ENCODE assay signal across 9 cellular contexts in genomic region chr3:126607214-126607908, GRCh38. TPM values are rescaled to one million over a fixed set of nuclear protein-coding genes. Genes with fewer than 3 reads are reported as not detected.
DNase-seq lines count a peak whose midpoint lies in the region; ATAC-seq and FAIRE-seq lines count a peak whose summit lies in the region.
"Had no signal": no experiment of that assay in that cellular context is flagged by ENCODE, and none has a peak within 500 bp of the region (broad histone marks: within the 10 kb centered on the region; RNA-seq: fewer than 3 reads in every experiment).

No MANE protein-coding gene starts in this region.

- no peak overlapping the region for H3K27ac Mint-ChIP-seq in T-cell

- FAIRE-seq in urothelium cell line (lab: Jason Lieb, UNC), result peak; percentile 59

- H3K4me1 Mint-ChIP-seq in T-cell, result peaks cover 3 to 5% (median 4%) of the 10 kb centered on the region in 3 donors

- H3K27me3 Mint-ChIP-seq in T-cell, result peaks cover 0 to 4% of the 10 kb centered on the region in 2 donors

- H3K9me3 Mint-ChIP-seq in T-cell, result no peaks in the 10 kb centered on the region

- POLR2A ChIA-PET in T-cell (lab: Charles Lee), result no interaction called here

- ATAC-seq in T-cell (replicated peaks in 1 of 4), result peak in 3 of 4 experiments; percentile 42 to 75 (median 63)
- no peak for ATAC-seq in GM21576 (IDR thresholded peaks at IDR 0.05; ENCODE audit: unreplicated experiment)
- no peak for ATAC-seq in GM18873 (IDR thresholded peaks at IDR 0.05; ENCODE audit: low FRiP score, unreplicated experiment)

- H3K36me3 Mint-ChIP-seq in T-cell, result peaks cover 14% of the 10 kb centered on the region

- CTCF ChIA-PET in T-cell (lab: Charles Lee), result interaction anchor here in 1 of 2 donors (0.9 to 1.1 kb wide), 2 partner anchors 9 to 85 kb away, joined by 3 to 4 read pairs; no protein-coding TSS in a partner anchor

- H3K4me3 Mint-ChIP-seq in T-cell, result no peak overlapping the region

- peak; percentile 17 for DNase-seq in stimulated activated CD4-positive, alpha-beta T cell treated with anti-CD3 and anti-CD28 coated beads, Interleukin-1b, Interleukin-23, amount 100 ng/mL, for 48 hours
- DNase-seq in stimulated activated CD4-positive, alpha-beta T cell treated with anti-CD3 and anti-CD28 coated beads, Interleukin-4, amount 100 ng/mL, for 24 hours, result no peak
- DNase-seq in T-cell, result peak in 15 of 34 experiments; percentile 1 to 41 (median 16)
- DNase-seq in glomerular endothelial cell (ENCODE audit: extremely low read depth, low read depth, low spot score), result peak; percentile 18
- DNase-seq in urothelium cell line (ENCODE audit: low spot score), result peak; percentile 72
- DNase-seq in ecto neural progenitor cell (ENCODE audit: low spot score), result no peak
- DNase-seq: NCI-H446 had no signal

RNA-seq across cellular contexts. Expression of gene TXNRD3, which starts 47.6 kb away (rescaled TPM):
- 1 to 10 TPM; 2.0 to 4.8 (median 4.0) TPM for total RNA-seq in T-cell
- 5.4 and 5.6 TPM in 2 replicates for total RNA-seq in glomerular endothelial cell

RNA-seq across cellular contexts. Expression of gene C3orf22, which starts 48.6 kb away (rescaled TPM):
- total RNA-seq in T-cell (not detected), glomerular endothelial cell (not detected in 2 replicates)

Comparison
In these comparisons a context has a peak if more than half of its experiments do, and no peak if none do; other contexts are left out.
1. DNase-seq: peak in stimulated activated CD4-positive, alpha-beta T cell treated with anti-CD3 and anti-CD28 coated beads, Interleukin-1b, Interleukin-23, amount 100 ng/mL, for 48 hours (single experiment), glomerular endothelial cell (single experiment) and urothelium cell line (single experiment); none in stimulated activated CD4-positive, alpha-beta T cell treated with anti-CD3 and anti-CD28 coated beads, Interleukin-4, amount 100 ng/mL, for 24 hours (single experiment) and ecto neural progenitor cell (single experiment).
2. ATAC-seq: peak in T-cell (3 of 4); none in GM21576 (single experiment) and GM18873 (single experiment).